Comparison of ENCODE assay signal across 8 cellular contexts in genomic region chr16:715448-716249, GRCh38. TPM values are rescaled to one million over a fixed set of nuclear protein-coding genes. Genes with fewer than 3 reads are reported as not detected.
DNase-seq lines count a peak whose midpoint lies in the region; ATAC-seq and TF ChIP-seq lines count a peak whose summit lies in the region.

No MANE protein-coding gene starts in this region.

- ATAC-seq in HG02642 (IDR thresholded peaks at IDR 0.05; ENCODE audit: poor library complexity, unreplicated experiment) (peak; percentile 11), activated B cell treated with CpG ODN at 0.5 μM for 24 hours (ENCODE audit: low read depth) (peak; percentile 7), right cardiac atrium (no peak)

- intact Hi-C loops in activated B cell treated with CpG ODN at 0.5 μM for 24 hours (cut with micrococcal nuclease) (loop anchor here (1.0 kb wide), 1 partner anchor 48 kb away; no protein-coding TSS in a partner anchor), right cardiac atrium (cut with DNase I) (loop anchor here in 2 of 4 donors (10.0 kb wide), 2 partner anchors 69 to 339 kb away; partner anchors contain the start of genes CHTF18 (in 1 of the 2) and RPUSD1 (in 1 of the 2))

- H3K27me3 ChIP-seq in right cardiac atrium (ENCODE audit: control insufficient read depth, insufficient read depth) (no peaks in the 10 kb centered on the region), skeletal muscle tissue (ENCODE audit: control insufficient read depth in 3 of 3, insufficient read depth in 3 of 3, low read length in 3 of 3) (peaks cover 10 to 17% (median 15%) of the 10 kb centered on the region in 3 donors)

- H3K36me3 Mint-ChIP-seq in activated B cell treated with CpG ODN at 0.5 μM for 24 hours (ENCODE audit: low read depth), result no peaks in the 10 kb centered on the region

- peak overlapping the region; percentile 91 for H3K4me3 ChIP-seq in right cardiac atrium (ENCODE audit: low read length)
- H3K4me3 ChIP-seq in skeletal muscle tissue (ENCODE audit: low read length in 3 of 3), result peak overlapping the region; percentile 38 to 76 (median 66)

- H3K36me3 ChIP-seq in skeletal muscle tissue (ENCODE audit: control insufficient read depth in 3 of 3, insufficient read depth in 3 of 3, low read length in 3 of 3), result peaks cover 0 to 2% (median 0%) of the 10 kb centered on the region in 3 donors

- H3K4me1 Mint-ChIP-seq in activated B cell treated with CpG ODN at 0.5 μM for 24 hours, result peaks cover 22% of the 10 kb centered on the region

- peaks cover 3% of the 10 kb centered on the region for H3K4me1 ChIP-seq in right cardiac atrium (ENCODE audit: control insufficient read depth, insufficient read depth, low read length)
- H3K4me1 ChIP-seq in skeletal muscle tissue (ENCODE audit: control insufficient read depth in 3 of 3, insufficient read depth in 3 of 3, low read length in 3 of 3), result peaks cover 32 to 44% (median 33%) of the 10 kb centered on the region in 3 donors

- peaks cover 7% of the 10 kb centered on the region for H3K27me3 Mint-ChIP-seq in activated B cell treated with CpG ODN at 0.5 μM for 24 hours

- no peaks in the 10 kb centered on the region for H3K9me3 Mint-ChIP-seq in activated B cell treated with CpG ODN at 0.5 μM for 24 hours

- POLR2A ChIA-PET in activated B cell treated with CpG ODN at 0.5 μM for 24 hours (lab: Charles Lee), result interaction anchor here (0.7 to 2.8 kb wide), 10 partner anchors 9 to 365 kb away, joined by 3 to 8 read pairs (median 4); partner anchors contain the start of genes CHTF18, CIAO3, RPUSD1 and WDR24

- DNase-seq in NCI-H1436 (lab: John Stamatoyannopoulos, UW), result peak; percentile 9
- no peak for DNase-seq in NCI-H1436 treated with DMSO at 0.1 percent for 48 hours (lab: John Stamatoyannopoulos, UW)
- DNase-seq in activated B cell treated with CpG ODN at 0.5 μM for 24 hours, result peak; percentile 42
- DNase-seq in right cardiac atrium, result peak in 1 of 3 donors; percentile 74
- no peak for DNase-seq in SHP77 treated with DMSO at 0.1 percent for 48 hours (lab: John Stamatoyannopoulos, UW)
- DNase-seq in NCI-H1048 (lab: John Stamatoyannopoulos, UW), result no peak

- 2% methylated on average over 79 of the region's 79 CpGs for WGBS in right cardiac atrium

- H3K4me3 Mint-ChIP-seq in activated B cell treated with CpG ODN at 0.5 μM for 24 hours, result peak overlapping the region; percentile 68

- H3K9ac ChIP-seq in skeletal muscle tissue (ENCODE audit: low read depth in 1 of 3, low read length in 3 of 3), result peak overlapping the region; percentile 23 to 74 (median 33)

- CTCF ChIA-PET in activated B cell treated with CpG ODN at 0.5 μM for 24 hours (lab: Charles Lee), result interaction anchor here (0.6 to 1.2 kb wide), 4 partner anchors 12 to 73 kb away, joined by 3 to 4 read pairs (median 3); partner anchors contain the start of genes CHTF18, CIAO3 and RPUSD1

- H3K27ac ChIP-seq in right cardiac atrium (ENCODE audit: low read length) (no peak overlapping the region), skeletal muscle tissue (ENCODE audit: low read depth, low read length) (no peak overlapping the region)

- TF ChIP-seq CTCF in activated B cell treated with CpG ODN at 0.5 μM for 24 hours (IDR thresholded peaks at IDR 0.05), result no peak

- H3K9me3 ChIP-seq in right cardiac atrium (ENCODE audit: control insufficient read depth, low read length) (no peaks in the 10 kb centered on the region), skeletal muscle tissue (ENCODE audit: control insufficient read depth in 3 of 3, low read length in 3 of 3) (no peaks in the 10 kb centered on the region)

- no peak overlapping the region for H3K27ac Mint-ChIP-seq in activated B cell treated with CpG ODN at 0.5 μM for 24 hours

RNA-seq across cellular contexts. Expression of gene METRN, which starts 0.7 kb away (rescaled TPM):
- total RNA-seq in activated B cell treated with CpG ODN at 0.5 μM for 24 hours (5.0 and 6.7 TPM in 2 replicates), right cardiac atrium (10 to 100 TPM; 65.2 to 75.0 (median 69.4) TPM), skeletal muscle tissue (18.3 TPM)
- polyA plus RNA-seq in right cardiac atrium, result 68.2 TPM

RNA-seq across cellular contexts. Expression of gene ANTKMT, which starts 5.3 kb away (rescaled TPM):
- total RNA-seq in activated B cell treated with CpG ODN at 0.5 μM for 24 hours (58.0 and 67.4 TPM in 2 replicates), right cardiac atrium (10 to 100 TPM; 25.7 to 38.8 (median 33.2) TPM), skeletal muscle tissue (12.0 TPM)
- 37.6 TPM for polyA plus RNA-seq in right cardiac atrium

RNA-seq across cellular contexts. Expression of gene FBXL16, which starts 10.0 kb away (rescaled TPM):
- total RNA-seq in activated B cell treated with CpG ODN at 0.5 μM for 24 hours, result 0.75 and 0.88 TPM in 2 replicates
- total RNA-seq in right cardiac atrium, result under 1 TPM; 0.19 to 0.38 (median 0.28) TPM
- polyA plus RNA-seq in right cardiac atrium, result 0.34 TPM
- not detected for total RNA-seq in skeletal muscle tissue

RNA-seq across cellular contexts. Expression of gene CCDC78, which starts 10.6 kb away (rescaled TPM):
- 4.8 and 7.8 TPM in 2 replicates for total RNA-seq in activated B cell treated with CpG ODN at 0.5 μM for 24 hours
- under 1 TPM in 3 of 4 donors, not detected in 1; 0.36 to 0.97 (median 0.40) TPM for total RNA-seq in right cardiac atrium
- 0.48 TPM for polyA plus RNA-seq in right cardiac atrium
- total RNA-seq in skeletal muscle tissue, result not detected

RNA-seq across cellular contexts. Expression of gene HAGHL, which starts 11.3 kb away (rescaled TPM):
- total RNA-seq in activated B cell treated with CpG ODN at 0.5 μM for 24 hours (10.8 and 10.9 TPM in 2 replicates), right cardiac atrium (10 to 100 TPM in 3 of 4 donors, 1 to 10 TPM in 1; 7.5 to 15.3 (median 12.0) TPM), skeletal muscle tissue (1.0 TPM)
- 21.0 TPM for polyA plus RNA-seq in right cardiac atrium

Comparison
In these comparisons a context has a peak if more than half of its experiments do, and no peak if none do; other contexts are left out.
1. DNase-seq: peak in NCI-H1436 (single experiment) and activated B cell treated with CpG ODN at 0.5 μM for 24 hours (single experiment); none in NCI-H1436 treated with DMSO at 0.1 percent for 48 hours (single experiment), SHP77 treated with DMSO at 0.1 percent for 48 hours (single experiment) and NCI-H1048 (single experiment).
2. ATAC-seq: peak in HG02642 (single experiment) and activated B cell treated with CpG ODN at 0.5 μM for 24 hours (single experiment); none in right cardiac atrium (0 of 2).